ENCODE assay signal across 9 cellular contexts in genomic region chr10:73814896-73815718, GRCh38. TPM values are rescaled to one million over a fixed set of nuclear protein-coding genes. Genes with fewer than 3 reads are reported as not detected.
A peak's percentile ranks its signal among the peaks of the same experiment; 100 is the strongest.
DNase-seq lines count a peak whose midpoint lies in the region; ATAC-seq and TF ChIP-seq lines count a peak whose summit lies in the region.
"Had no signal": no experiment of that assay in that cellular context is flagged by ENCODE, and none has a peak within 500 bp of the region (broad histone marks: within the 10 kb centered on the region; RNA-seq: fewer than 3 reads in every experiment).

No MANE protein-coding gene starts in this region.

- no peaks in the 10 kb centered on the region for H3K27me3 ChIP-seq in AG04450 (ENCODE audit: control insufficient read depth, insufficient read depth, low read length)

- H3K4me3 ChIP-seq in AG04450 (ENCODE audit: low read depth, low read length) (no peak overlapping the region), SK-N-MC (no peak overlapping the region)

- CTCF ChIA-PET in AG04450 (lab: Charles Lee), result interaction anchor here (1.2 kb wide), 3 partner anchors 65 to 125 kb away, joined by 3 to 4 read pairs (median 4); no protein-coding TSS in a partner anchor

- POLR2A ChIA-PET in AG04450 (lab: Yijun Ruan, JAX), result no interaction called here

- H3K27ac ChIP-seq in AG04450 (ENCODE audit: low read depth, low read length) (peak overlapping the region; percentile 65), SK-N-MC (peak overlapping the region; percentile 77; the same call in 1 of the 2 replicates)

- H3K9ac ChIP-seq in SK-N-MC (ENCODE audit: insufficient read length), result no peak overlapping the region

- no peak for DNase-seq in AG04450 (ENCODE audit: low read depth, low spot score)
- peak; percentile 51 for DNase-seq in GM20000 (ENCODE audit: low spot score)
- DNase-seq in SK-N-MC (ENCODE audit: low read depth, low spot score), result no peak
- peak; percentile 32 for DNase-seq in glomerular visceral epithelial cell (ENCODE audit: extremely low spot score)
- no peak for DNase-seq in omental fat pad (ENCODE audit: low spot score)
- DNase-seq in NCI-H2196 treated with DMSO at 0.1 percent for 48 hours (lab: John Stamatoyannopoulos, UW; ENCODE audit: unreplicated experiment), result no peak
- DNase-seq: NCI-H2107 had no signal

- H3K9me3 ChIP-seq in AG04450 (ENCODE audit: control insufficient read depth, insufficient read depth, low read length) (no peaks in the 10 kb centered on the region; the same call in 1 of the 2 replicates), SK-N-MC (ENCODE audit: low read depth, low read length) (no peaks in the 10 kb centered on the region)

- ATAC-seq in GM18511 (IDR thresholded peaks at IDR 0.05; ENCODE audit: unreplicated experiment) (no peak), HG02885 (IDR thresholded peaks at IDR 0.05; ENCODE audit: poor library complexity, unreplicated experiment) (no peak), omental fat pad (ENCODE audit: low FRiP score) (no peak)

- TF ChIP-seq CTCF in AG04450 (IDR thresholded peaks at IDR 0.05; ENCODE audit: low read depth, low read length) (no peak), GM20000 (IDR thresholded peaks at IDR 0.05; ENCODE audit: extremely low read depth, missing control alignments) (no peak), omental fat pad (IDR thresholded peaks at IDR 0.05) (no peak)

- no peaks in the 10 kb centered on the region for H3K36me3 ChIP-seq in SK-N-MC (ENCODE audit: insufficient read depth, low read length)

RNA-seq across cellular contexts. Expression of gene NDST2, which starts 3.7 kb away (rescaled TPM):
- polyA plus RNA-seq in AG04450 (2011; rRNA removed), result 11.4 and 13.2 TPM in 2 replicates
- 15.7 and 16.1 TPM in 2 replicates for polyA minus RNA-seq in AG04450 (2011; rRNA and poly(A)+ RNA removed)
- 10 to 100 TPM; 21.4 to 66.2 (median 35.7) TPM for total RNA-seq in omental fat pad

RNA-seq across cellular contexts. Expression of gene ZSWIM8, which starts 29.7 kb away (rescaled TPM):
- polyA plus RNA-seq in AG04450 (2011; rRNA removed), result 44.2 and 58.3 TPM in 2 replicates
- polyA minus RNA-seq in AG04450 (2011; rRNA and poly(A)+ RNA removed), result 85.9 and 106 TPM in 2 replicates
- 100 to 1,000 TPM in 1 of 4 donors, 10 to 100 TPM in 3; 63.2 to 128 (median 79.3) TPM for total RNA-seq in omental fat pad

RNA-seq across cellular contexts. Expression of gene CHCHD1, which starts 33.3 kb away (rescaled TPM):
- polyA plus RNA-seq in AG04450 (2011; rRNA removed), result 31.2 and 45.4 TPM in 2 replicates
- 4.0 and 5.2 TPM in 2 replicates for polyA minus RNA-seq in AG04450 (2011; rRNA and poly(A)+ RNA removed)
- total RNA-seq in omental fat pad, result 10 to 100 TPM; 20.5 to 29.1 (median 25.0) TPM

RNA-seq across cellular contexts. Expression of gene CAMK2G, which starts 59.2 kb away (rescaled TPM):
- polyA plus RNA-seq in AG04450 (2011; rRNA removed), result 22.3 and 23.7 TPM in 2 replicates
- polyA minus RNA-seq in AG04450 (2011; rRNA and poly(A)+ RNA removed), result 28.5 and 28.7 TPM in 2 replicates
- total RNA-seq in omental fat pad, result 10 to 100 TPM; 10.6 to 35.8 (median 15.6) TPM

Comparison
In these comparisons a context has a peak if more than half of its experiments do, and no peak if none do; other contexts are left out.
1. DNase-seq: peak in GM20000 (single experiment) and glomerular visceral epithelial cell (single experiment); none in AG04450 (single experiment), SK-N-MC (single experiment), omental fat pad (single experiment) and NCI-H2196 treated with DMSO at 0.1 percent for 48 hours (single experiment).